12 cellular contexts compared by ENCODE assay signal in genomic region chr1:114033961-114034360, GRCh38. TPM values are rescaled to one million over a fixed set of nuclear protein-coding genes. Genes with fewer than 3 reads are reported as not detected.
"Had no signal": no experiment of that assay in that cellular context is flagged by ENCODE, and none has a peak within 500 bp of the region (broad histone marks: within the 10 kb centered on the region; RNA-seq: fewer than 3 reads in every experiment).

No MANE protein-coding gene starts in this region.

- H3K4me1 ChIP-seq: upper lobe of right lung had no signal

- DNase-seq: activated effector memory CD4-positive, alpha-beta T cell treated with anti-CD3 and anti-CD28 coated beads, Interleukin-2, amount 50 U/mL, for 16 hours; activated naive CD8-positive, alpha-beta T cell treated with anti-CD3 and anti-CD28 coated beads for 36 hours; activated T-cell treated with anti-CD3 and anti-CD28 coated beads, Interleukin-2, amount 50 U/mL, for 1 hour; brain microvascular endothelial cell; cerebellar nuclear complex; kidney; left ventricle myocardium superior; stimulated activated CD4-positive, alpha-beta T cell treated with anti-CD3 and anti-CD28 coated beads, Interleukin-4, amount 100 ng/mL, for 1 hour; stimulated activated CD8-positive, alpha-beta memory T cell treated with anti-CD3 and anti-CD28 coated beads, Interleukin-4, amount 100 ng/mL, for 48 hours; T-helper 17 cell; upper lobe of right lung had no signal

- H3K36me3 ChIP-seq: brain microvascular endothelial cell, upper lobe of right lung had no signal

- H3K27me3 ChIP-seq: brain microvascular endothelial cell, upper lobe of right lung had no signal

- FAIRE-seq: kidney had no signal

- H3K9me3 ChIP-seq: upper lobe of right lung had no signal

- ATAC-seq: left ventricle myocardium superior, T-helper 17 cell had no signal

- H3K4me3 ChIP-seq: upper lobe of right lung had no signal

- H3K27ac ChIP-seq: brain microvascular endothelial cell, upper lobe of right lung had no signal

RNA-seq across cellular contexts. Expression of gene OLFML3, which starts 54.7 kb away (rescaled TPM):
- polyA plus RNA-seq: neural cell had no signal
